Comparison of ENCODE assay signal across 1 cellular context in the genomic region with DNA sequence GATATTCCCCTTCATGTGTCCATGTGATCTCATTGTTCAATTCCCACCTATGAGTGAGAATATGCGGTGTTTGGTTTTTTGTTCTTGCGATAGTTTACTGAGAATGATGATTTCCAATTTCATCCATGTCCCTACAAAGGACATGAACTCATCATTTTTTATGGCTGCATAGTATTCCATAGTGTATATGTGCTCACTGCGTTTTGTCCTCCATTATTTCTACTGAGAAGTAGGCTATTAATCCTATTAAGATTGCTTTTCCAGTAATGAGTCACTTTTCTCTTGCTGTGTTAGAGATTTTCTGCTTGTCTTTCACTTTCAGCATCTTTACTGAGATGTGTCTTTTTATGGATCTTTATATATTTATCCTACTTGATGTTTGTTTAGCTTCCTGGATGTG.
DNase-seq lines count a peak whose midpoint lies in the region; ATAC-seq, FAIRE-seq and TF ChIP-seq lines count a peak whose summit lies in the region.
"Not testable (repeated sequence)": the region's sequence is repeated elsewhere in the genome, so short reads cannot be mapped to it uniquely, and the experiment has no call there.

No MANE protein-coding gene starts in this region.

- intact Hi-C loops in K562 (cut with micrococcal nuclease), result not testable (repeated sequence)

- not testable (repeated sequence) for H3K4me3 ChIP-seq in K562

- TF ChIP-seq EP300 in K562 (IDR thresholded peaks at IDR 0.05; ENCODE audit: low read length), result not testable (repeated sequence)

- H3K79me2 ChIP-seq in K562 (ENCODE audit: control insufficient read depth, insufficient read depth, low read length), result not testable (repeated sequence)

- 63% methylated on average over 1 of the region's 3 CpGs for WGBS in K562 (ENCODE audit: insufficient coverage, low coverage, missing lambda C conversion rate)

- not testable (repeated sequence) for H4K20me1 ChIP-seq in K562 (replicated peaks; ENCODE audit: control insufficient read depth, insufficient read depth, low read length)

- not testable (repeated sequence) for H3K36me3 ChIP-seq in K562 (ENCODE audit: control insufficient read depth, insufficient read depth, low read length)

- not testable (repeated sequence) for H2AFZ ChIP-seq in K562 (ENCODE audit: low read depth, low read length)

- BruUV-seq in K562 (replicated peaks; lab: Mats Ljungman, UMichigan), result not testable (repeated sequence)

- not testable (repeated sequence) for H3K27me3 ChIP-seq in K562 (ENCODE audit: control insufficient read depth in 2 of 2, insufficient read depth in 2 of 2, low read length in 2 of 2)

- TF ChIP-seq RAD21 in K562 (CRISPR knock-in tag; conservative IDR thresholded peaks at IDR 0.05 in 1 of 2, IDR thresholded peaks at IDR 0.05 in 1 of 2), result not testable (repeated sequence)

- not testable (repeated sequence) for H3K9ac ChIP-seq in K562 (ENCODE audit: insufficient read depth in 1 of 2, low read depth in 2 of 2, low read length in 2 of 2)

- POLR2A ChIA-PET in K562 (lab: Yijun Ruan, JAX), result not testable (repeated sequence)

- not testable (repeated sequence) for H3K4me2 ChIP-seq in K562 (ENCODE audit: insufficient read depth, low read length)

- in situ Hi-C loops in K562 (cut with MboI), result not testable (repeated sequence)

- TF ChIP-seq CTCF in K562 (IDR thresholded peaks at IDR 0.05 in 2 of 3, conservative IDR thresholded peaks at IDR 0.05 in 1 of 3; ENCODE audit: insufficient read depth in 2 of 3, low read depth in 1 of 3, low read length in 3 of 3), result not testable (repeated sequence)

- H3K9me3 ChIP-seq in K562 (replicated peaks; ENCODE audit: control insufficient read depth, insufficient read depth, low read depth, low read length), result not testable (repeated sequence)

- DNase-seq in K562 (ENCODE audit: extremely low read depth in 1 of 4, low spot score in 3 of 4), result not testable (repeated sequence)

- TF ChIP-seq POLR2A in K562 (conservative IDR thresholded peaks at IDR 0.05), result not testable (repeated sequence)

- H3K9me1 ChIP-seq in K562 (ENCODE audit: control insufficient read depth, insufficient read depth, low read length), result not testable (repeated sequence)

- H3K4me1 ChIP-seq in K562 (replicated peaks in 1 of 2; ENCODE audit: control insufficient read depth in 2 of 2, insufficient read depth in 2 of 2, low read length in 2 of 2), result peaks cover 3 to 37% of the 10 kb centered on the region in 2 experiments; a peak in 4 of 5 replicates

- CTCF ChIA-PET in K562 (lab: Yijun Ruan, JAX; ENCODE audit: low intra/inter-chr PET ratio), result not testable (repeated sequence)

- not testable (repeated sequence) for H3K27ac ChIP-seq in K562 (ENCODE audit: extremely low read depth, low read depth, low read length)

- FAIRE-seq in K562 (lab: Jason Lieb, UNC), result not testable (repeated sequence)

- ATAC-seq in K562, result not testable (repeated sequence)

TF ChIP-seq in K562, 482 proteins besides CTCF, POLR2A, EP300 and RAD21:
- TF ChIP-seq BCOR (IDR thresholded peaks at IDR 0.05), result peak; percentile 72
- TF ChIP-seq KDM1A (IDR thresholded peaks at IDR 0.05), result peak in 1 of 2 experiments; percentile 34; a peak in 2 of 4 replicates
- peak; percentile 22 for TF ChIP-seq RBM25 (IDR thresholded peaks at IDR 0.05; ENCODE audit: low read depth, low read length, severe bottlenecking)
- peak; percentile 71 for TF ChIP-seq ZNF146 (CRISPR knock-in tag; IDR thresholded peaks at IDR 0.05; ENCODE audit: unreplicated experiment)
TF ChIP-seq in K562: peak in this region for 4; not testable (repeated sequence) for 478.
